Comparison of ENCODE assay signal across 9 cellular contexts in genomic region chr14:105281354-105282097, GRCh38. TPM values are rescaled to one million over a fixed set of nuclear protein-coding genes. Genes with fewer than 3 reads are reported as not detected.
DNase-seq lines count a peak whose midpoint lies in the region; TF ChIP-seq lines count a peak whose summit lies in the region.
"Had no signal": no experiment of that assay in that cellular context is flagged by ENCODE, and none has a peak within 500 bp of the region (broad histone marks: within the 10 kb centered on the region; RNA-seq: fewer than 3 reads in every experiment).

No MANE protein-coding gene starts in this region.

- H3K4me3 ChIP-seq in astrocyte of the spinal cord (ENCODE audit: low read depth, low read length) (no peak overlapping the region), suprapubic skin (no peak overlapping the region)

- no peak for TF ChIP-seq EP300 in suprapubic skin (IDR thresholded peaks at IDR 0.05)

- no peak for TF ChIP-seq POLR2A in suprapubic skin (IDR thresholded peaks at IDR 0.05)

- 47% methylated on average over 14 of the region's 23 CpGs for WGBS in suprapubic skin

- in situ Hi-C loops in astrocyte of the spinal cord (cut with HindIII; ENCODE audit: low sequenced_read_pairs), result no loop called here

- peaks cover 8% of the 10 kb centered on the region for H3K4me1 ChIP-seq in suprapubic skin

- TF ChIP-seq CTCF in astrocyte of the spinal cord (IDR thresholded peaks at IDR 0.05; ENCODE audit: low read depth, low read length) (peak; percentile 83), suprapubic skin (IDR thresholded peaks at IDR 0.05) (peak; percentile 19 to 42)

- H3K27me3 ChIP-seq in suprapubic skin, result no peaks in the 10 kb centered on the region

- peaks cover 15% of the 10 kb centered on the region for H3K36me3 ChIP-seq in suprapubic skin

- DNase-seq in NCI-H510A treated with DMSO at 0.1 percent for 48 hours (lab: John Stamatoyannopoulos, UW), result peak; percentile 72
- no peak for DNase-seq in NCI-H510A (lab: John Stamatoyannopoulos, UW)
- DNase-seq in NCI-H1694 (lab: John Stamatoyannopoulos, UW), result peak; percentile 94
- DNase-seq in astrocyte of the spinal cord (ENCODE audit: low read depth, low spot score), result peak; percentile 72
- peak; percentile 67 for DNase-seq in iris pigment epithelial cell (ENCODE audit: low read depth)
- DNase-seq in suprapubic skin (ENCODE audit: low spot score in 2 of 2), result no peak
- no peak for DNase-seq in NK-92 treated with Interleukin-12 subunit alpha and Interleukin-12 subunit beta, amount 100 ng/mL, for 24 hours (lab: John Stamatoyannopoulos, UW)
- DNase-seq in stimulated activated CD4-positive, alpha-beta T cell treated with anti-CD3 and anti-CD28 coated beads, Interleukin-4, amount 100 ng/mL, for 1 hour, result no peak
- DNase-seq: activated T-cell treated with anti-CD3 and anti-CD28 coated beads, Interleukin-2, amount 50 U/mL, for 72 hours had no signal

- H3K27ac ChIP-seq in suprapubic skin, result no peak overlapping the region

- no peaks in the 10 kb centered on the region for H3K9me3 ChIP-seq in suprapubic skin

RNA-seq across cellular contexts. Expression of gene BRF1, which starts 19.3 kb away (rescaled TPM):
- 100 to 1,000 TPM in 1 of 4 donors, 10 to 100 TPM in 3; 37.9 to 102 (median 52.5) TPM for total RNA-seq in suprapubic skin

RNA-seq across cellular contexts. Expression of gene PACS2, which starts 33.0 kb away (rescaled TPM):
- total RNA-seq in suprapubic skin, result 100 to 1,000 TPM in 1 of 4 donors, 10 to 100 TPM in 3; 41.9 to 100 (median 66.6) TPM

RNA-seq across cellular contexts. Expression of gene BTBD6, which starts 33.2 kb away (rescaled TPM):
- total RNA-seq in suprapubic skin, result 10 to 100 TPM; 38.9 to 63.7 (median 58.6) TPM

Comparison
In these comparisons a context has a peak if more than half of its experiments do, and no peak if none do; other contexts are left out.
1. DNase-seq: peak in NCI-H510A treated with DMSO at 0.1 percent for 48 hours (single experiment), NCI-H1694 (single experiment), astrocyte of the spinal cord (single experiment) and iris pigment epithelial cell (single experiment); none in NCI-H510A (single experiment), suprapubic skin (0 of 2), NK-92 treated with Interleukin-12 subunit alpha and Interleukin-12 subunit beta, amount 100 ng/mL, for 24 hours (single experiment) and stimulated activated CD4-positive, alpha-beta T cell treated with anti-CD3 and anti-CD28 coated beads, Interleukin-4, amount 100 ng/mL, for 1 hour (single experiment).